In the genomic region with DNA sequence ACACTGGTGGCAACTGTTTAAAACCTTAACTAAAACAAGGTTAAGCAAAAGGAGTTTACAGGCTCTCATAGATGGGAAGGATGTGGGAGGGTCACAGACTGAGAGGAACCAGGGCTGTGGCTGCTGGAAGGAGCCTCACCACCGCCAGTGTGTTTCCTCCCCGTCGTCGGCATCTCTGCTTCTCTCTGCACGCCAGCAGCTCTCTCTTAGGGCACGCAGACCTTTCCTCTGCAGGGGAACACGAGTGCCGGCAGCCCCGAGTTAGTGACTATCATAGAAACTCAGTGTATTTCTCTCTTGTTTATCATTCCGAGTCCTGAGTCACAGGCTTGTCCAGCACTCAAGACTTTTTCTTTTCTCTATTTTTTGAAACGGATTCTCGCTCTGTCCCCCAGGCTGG, we compare ENCODE assay signal across 11 cellular contexts. TPM values are rescaled to one million over a fixed set of nuclear protein-coding genes. Genes with fewer than 3 reads are reported as not detected.
A peak's percentile ranks its signal among the peaks of the same experiment; 100 is the strongest.
DNase-seq lines count a peak whose midpoint lies in the region; ATAC-seq and TF ChIP-seq lines count a peak whose summit lies in the region.
"Had no signal": no experiment of that assay in that cellular context is flagged by ENCODE, and none has a peak within 500 bp of the region (broad histone marks: within the 10 kb centered on the region; RNA-seq: fewer than 3 reads in every experiment).

No MANE protein-coding gene starts in this region.

- H3K27me3 Mint-ChIP-seq in chondrocyte (ENCODE audit: low read depth) = no peaks in the 10 kb centered on the region

- no peak overlapping the region for H3K27ac Mint-ChIP-seq in chondrocyte (ENCODE audit: unreplicated experiment)

- no peaks in the 10 kb centered on the region for H3K4me1 ChIP-seq in psoas muscle
- H3K4me1 ChIP-seq: prostate gland had no signal

- no peaks in the 10 kb centered on the region for H3K36me3 ChIP-seq in psoas muscle (ENCODE audit: insufficient read depth in 1 of 2, low read depth in 1 of 2)
- H3K36me3 ChIP-seq: prostate gland had no signal

- no peak overlapping the region for H3K4me3 ChIP-seq in psoas muscle
- H3K4me3 ChIP-seq: prostate gland had no signal

- ATAC-seq in psoas muscle = no peak
- no peak for ATAC-seq in GM18867 (IDR thresholded peaks at IDR 0.05; ENCODE audit: unreplicated experiment)
- ATAC-seq in GM19035 (IDR thresholded peaks at IDR 0.05; ENCODE audit: unreplicated experiment) = no peak
- ATAC-seq in GM19467 (IDR thresholded peaks at IDR 0.05; ENCODE audit: unreplicated experiment) = no peak

- intact Hi-C loops in psoas muscle (cut with DNase I) = no loop called here

- peak overlapping the region; percentile 30 for H3K27ac ChIP-seq in psoas muscle
- H3K27ac ChIP-seq: prostate gland had no signal

- DNase-seq in GDM1 (lab: John Stamatoyannopoulos, UW) (peak; percentile 88), chondrocyte (ENCODE audit: low spot score) (peak; percentile 65), psoas muscle (peak in 1 of 2 donors; percentile 47), midbrain (lab: John Stamatoyannopoulos, UW) (no peak)
- DNase-seq in activated CD4-positive, alpha-beta T cell treated with anti-CD3 and anti-CD28 coated beads for 1 hour = peak; percentile 32
- DNase-seq: DND-41, NCI-H2029 treated with DMSO at 0.1 percent for 48 hours had no signal

- TF ChIP-seq CTCF in chondrocyte (IDR thresholded peaks at IDR 0.05) (no peak), psoas muscle (IDR thresholded peaks at IDR 0.05) (no peak)

- H3K9me3 ChIP-seq in psoas muscle = no peaks in the 10 kb centered on the region
- H3K9me3 ChIP-seq: prostate gland had no signal

- H3K4me1 Mint-ChIP-seq in chondrocyte (ENCODE audit: low read depth) = no peaks in the 10 kb centered on the region

- 70 to 77% (median 75%) methylated on average over 11 to 12 of the region's 12 CpGs for WGBS in psoas muscle, 3 donors

- no peaks in the 10 kb centered on the region for H3K9me3 Mint-ChIP-seq in chondrocyte (ENCODE audit: low read depth)

- H3K27me3 ChIP-seq in psoas muscle (ENCODE audit: insufficient read depth in 3 of 3, low read length in 2 of 3) = no peaks in the 10 kb centered on the region

- H3K36me3 Mint-ChIP-seq in chondrocyte (ENCODE audit: low read depth) = no peaks in the 10 kb centered on the region

- H3K4me3 Mint-ChIP-seq in chondrocyte (ENCODE audit: unreplicated experiment) = no peak overlapping the region

RNA-seq across cellular contexts. Expression of a gene that starts 8.1 kb away (rescaled TPM):
- 0.07 TPM in 1 of 3 replicates, not detected in the others for total RNA-seq in chondrocyte
- total RNA-seq in psoas muscle = not detected
- polyA plus RNA-seq in psoas muscle = under 1 TPM in 1 of 3 donors, not detected in 2; 0.01 TPM
